19 cellular contexts compared by ENCODE assay signal in genomic region chr4:177607111-177607573, GRCh38.
A peak's percentile ranks its signal among the peaks of the same experiment; 100 is the strongest.
DNase-seq lines count a peak whose midpoint lies in the region; ATAC-seq and TF ChIP-seq lines count a peak whose summit lies in the region.
"Had no signal": no experiment of that assay in that cellular context is flagged by ENCODE, and none has a peak within 500 bp of the region (broad histone marks: within the 10 kb centered on the region; RNA-seq: fewer than 3 reads in every experiment).

No MANE protein-coding gene starts in this region.

- intact Hi-C loops in right cardiac atrium (cut with DNase I), result no loop called here
- intact Hi-C loops in upper lobe of right lung (cut with DNase I), result no loop called here

- no peaks in the 10 kb centered on the region for H4K20me1 ChIP-seq in GM23248 (ENCODE audit: insufficient read depth)

- H2AFZ ChIP-seq in mesenchymal stem cell (ENCODE audit: low read depth, low read length) (no peak overlapping the region), GM23248 (no peak overlapping the region)

- H3K18ac ChIP-seq in mesenchymal stem cell (ENCODE audit: low read depth in 1 of 2, low read length in 2 of 2), result no peak overlapping the region

- 96% methylated on average over 28 of the region's 28 CpGs for WGBS in right cardiac atrium
- WGBS in mesenchymal stem cell, result 93% methylated on average over 26 of the region's 28 CpGs
- WGBS in tibial nerve, 2 donors, result 96 to 98% methylated on average over 6 to 26 of the region's 28 CpGs
- WGBS in GM23248 (ENCODE audit: low coverage in 1 of 2, low lambda C conversion rate in 2 of 2, missing lambda C conversion rate in 2 of 2), 2 experiments, result 83 to 84% methylated on average over 9 to 28 of the region's 28 CpGs

- no peak overlapping the region for H4K91ac ChIP-seq in mesenchymal stem cell (ENCODE audit: low read length)

- H3K27me3 ChIP-seq in right cardiac atrium (ENCODE audit: control insufficient read depth, insufficient read depth), result no peaks in the 10 kb centered on the region
- no peaks in the 10 kb centered on the region for H3K27me3 ChIP-seq in right atrium auricular region
- H3K27me3 ChIP-seq in mesenchymal stem cell (ENCODE audit: control insufficient read depth in 1 of 2, insufficient read depth in 1 of 2, low read length in 2 of 2), result no peaks in the 10 kb centered on the region
- no peaks in the 10 kb centered on the region for H3K27me3 ChIP-seq in upper lobe of right lung
- no peaks in the 10 kb centered on the region for H3K27me3 ChIP-seq in tibial nerve
- peaks cover 4% of the 10 kb centered on the region; the same call in 1 of the 2 replicates for H3K27me3 ChIP-seq in GM23248 (replicated peaks; ENCODE audit: insufficient read depth)

- in situ Hi-C loops in GM23248 (cut with MboI), result no loop called here

- no peaks in the 10 kb centered on the region for H3F3A ChIP-seq in GM23248 (ENCODE audit: insufficient read depth)

- no peak overlapping the region for H3K27ac ChIP-seq in right cardiac atrium (ENCODE audit: low read length)
- H3K27ac ChIP-seq in right atrium auricular region, result no peak overlapping the region
- no peak overlapping the region for H3K27ac ChIP-seq in mesenchymal stem cell (ENCODE audit: low read length, poor library complexity, severe bottlenecking)
- no peak overlapping the region for H3K27ac ChIP-seq in upper lobe of right lung
- no peak overlapping the region for H3K27ac ChIP-seq in tibial nerve
- no peak overlapping the region for H3K27ac ChIP-seq in GM23248
- H3K27ac ChIP-seq: A549 had no signal

- H3K14ac ChIP-seq in mesenchymal stem cell (ENCODE audit: low read length in 2 of 2), result no peak overlapping the region

- H2AK5ac ChIP-seq in mesenchymal stem cell (ENCODE audit: low read length, severe bottlenecking), result no peak overlapping the region

- TF ChIP-seq CTCF in right atrium auricular region (IDR thresholded peaks at IDR 0.05), result no peak
- TF ChIP-seq CTCF in upper lobe of right lung (IDR thresholded peaks at IDR 0.05), result no peak
- TF ChIP-seq CTCF in tibial nerve (IDR thresholded peaks at IDR 0.05), result no peak

- H3K9me2 ChIP-seq in GM23248 (ENCODE audit: insufficient read depth), result no peaks in the 10 kb centered on the region

- H2BK120ac ChIP-seq in mesenchymal stem cell (ENCODE audit: low read depth, low read length), result no peak overlapping the region

- no peak overlapping the region for H3K4me3 ChIP-seq in right cardiac atrium (ENCODE audit: low read length)
- no peak overlapping the region for H3K4me3 ChIP-seq in right atrium auricular region
- H3K4me3 ChIP-seq in mesenchymal stem cell (ENCODE audit: insufficient read depth in 1 of 2, low read depth in 1 of 2, low read length in 2 of 2), result no peak overlapping the region
- no peak overlapping the region for H3K4me3 ChIP-seq in upper lobe of right lung
- no peak overlapping the region for H3K4me3 ChIP-seq in tibial nerve
- H3K4me3 ChIP-seq in GM23248, result no peak overlapping the region
- H3K4me3 ChIP-seq: A549 had no signal

- H3K4me1 ChIP-seq in right cardiac atrium (ENCODE audit: control insufficient read depth, insufficient read depth, low read length) (no peaks in the 10 kb centered on the region), right atrium auricular region (no peaks in the 10 kb centered on the region), mesenchymal stem cell (ENCODE audit: control insufficient read depth, insufficient read depth, low read depth, low read length) (no peaks in the 10 kb centered on the region), upper lobe of right lung (no peaks in the 10 kb centered on the region), tibial nerve (no peaks in the 10 kb centered on the region), GM23248 (ENCODE audit: insufficient read depth) (no peaks in the 10 kb centered on the region)
- H3K4me1 ChIP-seq: A549 had no signal

- no peak overlapping the region for H4K8ac ChIP-seq in mesenchymal stem cell (ENCODE audit: low read length)

- H3K9ac ChIP-seq in mesenchymal stem cell (ENCODE audit: low read length) (no peak overlapping the region), GM23248 (no peak overlapping the region)

- no peak overlapping the region for H3K4me2 ChIP-seq in mesenchymal stem cell (ENCODE audit: low read length, poor library complexity, severe bottlenecking)
- H3K4me2 ChIP-seq in GM23248 (ENCODE audit: unreplicated experiment), result no peak overlapping the region
- H3K4me2 ChIP-seq: A549 had no signal

- H3K9me3 ChIP-seq in right cardiac atrium (ENCODE audit: control insufficient read depth, low read length), result no peaks in the 10 kb centered on the region
- no peaks in the 10 kb centered on the region for H3K9me3 ChIP-seq in right atrium auricular region
- H3K9me3 ChIP-seq in mesenchymal stem cell (ENCODE audit: control insufficient read depth, low read length), result no peaks in the 10 kb centered on the region
- H3K9me3 ChIP-seq in upper lobe of right lung, result no peaks in the 10 kb centered on the region
- peaks cover 0 to 5% (median 0%) of the 10 kb centered on the region in 4 donors for H3K9me3 ChIP-seq in tibial nerve
- no peaks in the 10 kb centered on the region for H3K9me3 ChIP-seq in GM23248 (ENCODE audit: low read depth)
- H3K9me3 ChIP-seq: A549 had no signal

- peak in 2 of 3 donors; percentile 38 to 46 for DNase-seq in right cardiac atrium
- no peak for DNase-seq in right atrium auricular region (ENCODE audit: low spot score)
- DNase-seq in mesenchymal stem cell, result no peak
- DNase-seq in upper lobe of right lung, result no peak
- DNase-seq in tibial nerve (ENCODE audit: low spot score in 2 of 2), result no peak
- no peak for DNase-seq in GM23248
- DNase-seq: 8988T; ACHN; C1 segment of cervical spinal cord; Calu3; CD4-positive, alpha-beta memory T cell; COR-L47; DMS53; DMS79 treated with DMSO at 0.1 percent for 48 hours; GF-D8; H9 had no signal

- TF ChIP-seq POLR2A in tibial nerve (IDR thresholded peaks at IDR 0.05), result no peak

- H2BK5ac ChIP-seq in mesenchymal stem cell (ENCODE audit: low read depth, low read length, poor library complexity, severe bottlenecking), result no peak overlapping the region

- H3K4ac ChIP-seq in mesenchymal stem cell (ENCODE audit: low read depth in 1 of 2, low read length in 2 of 2), result no peak overlapping the region

- no peak overlapping the region for H3K23ac ChIP-seq in mesenchymal stem cell (ENCODE audit: low read length in 2 of 2)

- no peak for TF ChIP-seq EP300 in tibial nerve (IDR thresholded peaks at IDR 0.05)

- H2BK15ac ChIP-seq in mesenchymal stem cell (ENCODE audit: low read depth, poor library complexity, severe bottlenecking), result peak overlapping the region; percentile 23

- no peaks in the 10 kb centered on the region for H3K36me3 ChIP-seq in right atrium auricular region
- H3K36me3 ChIP-seq in mesenchymal stem cell (ENCODE audit: control insufficient read depth in 1 of 2, insufficient read depth in 2 of 2, low read depth in 1 of 2, low read length in 2 of 2), result peaks cover 0 to 7% of the 10 kb centered on the region in 2 experiments
- H3K36me3 ChIP-seq in upper lobe of right lung, result no peaks in the 10 kb centered on the region
- H3K36me3 ChIP-seq in tibial nerve, result no peaks in the 10 kb centered on the region
- H3K36me3 ChIP-seq in GM23248 (ENCODE audit: low read depth), result no peaks in the 10 kb centered on the region

- H3K79me1 ChIP-seq in mesenchymal stem cell (replicated peaks; ENCODE audit: low read length, poor library complexity, severe bottlenecking), result no peaks in the 10 kb centered on the region

- ATAC-seq in right cardiac atrium (peak in 1 of 2 donors; percentile 21), upper lobe of right lung (peak; percentile 45), HG03442 (IDR thresholded peaks at IDR 0.05; ENCODE audit: unreplicated experiment) (no peak)
- ATAC-seq: A549, HCT116 had no signal

- no peak overlapping the region for H2BK12ac ChIP-seq in mesenchymal stem cell (ENCODE audit: low read length in 2 of 2)

- H3K79me2 ChIP-seq in GM23248 (ENCODE audit: insufficient read depth), result no peaks in the 10 kb centered on the region

Comparison
In these comparisons a context has a peak if more than half of its experiments do, and no peak if none do; other contexts are left out.
1. DNase-seq: peak in right cardiac atrium (2 of 3); none in right atrium auricular region (single experiment), mesenchymal stem cell (single experiment), upper lobe of right lung (single experiment), tibial nerve (0 of 2) and GM23248 (single experiment).